ENCODE assay signal across 18 cellular contexts in the genomic region with DNA sequence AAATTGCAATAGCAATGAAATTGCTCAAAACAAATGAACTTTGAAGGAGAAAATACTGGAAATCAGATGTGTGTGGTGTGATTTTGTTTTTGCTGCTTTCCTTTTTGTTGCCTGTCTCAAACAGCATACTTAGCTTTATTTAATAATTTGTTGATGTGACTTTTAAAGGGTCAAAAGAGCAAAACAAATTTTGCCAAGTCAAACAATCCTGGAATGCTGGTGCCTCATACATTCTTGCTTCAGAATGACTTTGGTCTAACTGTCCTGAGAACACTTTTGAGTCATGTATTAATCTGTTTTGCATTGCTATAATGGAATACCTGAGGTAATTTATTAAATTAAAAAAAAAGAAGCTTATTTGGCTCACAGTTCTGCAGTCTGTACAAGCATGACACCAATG. TPM values are rescaled to one million over a fixed set of nuclear protein-coding genes. Genes with fewer than 3 reads are reported as not detected.
DNase-seq lines count a peak whose midpoint lies in the region; ATAC-seq and TF ChIP-seq lines count a peak whose summit lies in the region.
"Had no signal": no experiment of that assay in that cellular context is flagged by ENCODE, and none has a peak within 500 bp of the region (broad histone marks: within the 10 kb centered on the region; RNA-seq: fewer than 3 reads in every experiment).

No MANE protein-coding gene starts in this region.

- H3K9me3 Mint-ChIP-seq in CD14-positive monocyte: peaks cover 0 to 3% (median 0%) of the 10 kb centered on the region in 7 donors

- H3K4me1 Mint-ChIP-seq in CD14-positive monocyte: peaks cover 20% of the 10 kb centered on the region

- in situ Hi-C loops in Caki2 (cut with HindIII; ENCODE audit: low pct_unique_long_range_greater_than_20kb, low sequenced_read_pairs): no loop called here

- peaks cover 7 to 16% (median 14%) of the 10 kb centered on the region in 3 donors for H3K27me3 Mint-ChIP-seq in CD14-positive monocyte (ENCODE audit: low read depth in 3 of 3)

- H3K4me3 Mint-ChIP-seq in CD14-positive monocyte: no peak overlapping the region

- H3K4me1 ChIP-seq in SJSA1 (replicated peaks): peaks cover 37% of the 10 kb centered on the region
- no peaks in the 10 kb centered on the region for H3K4me1 ChIP-seq in foreskin keratinocyte

- peak; percentile 36 for DNase-seq in Caki2 (ENCODE audit: low read depth)
- DNase-seq in SJSA1 (ENCODE audit: low read depth in 1 of 2, low spot score in 2 of 2): peak in 1 of 2 experiments; percentile 57
- DNase-seq in fibroblast of gingiva (ENCODE audit: low read depth): peak; percentile 89
- peak; percentile 52 to 56 for DNase-seq in lung microvascular endothelial cell (ENCODE audit: low read depth in 2 of 2)
- DNase-seq in occipital lobe (lab: John Stamatoyannopoulos, UW): no peak
- DNase-seq in foreskin keratinocyte: no peak
- DNase-seq in HK-2 (ENCODE audit: unreplicated experiment): no peak
- no peak for DNase-seq in CD14-positive monocyte (ENCODE audit: low spot score)
- DNase-seq: activated CD4-positive, CD25-positive, alpha-beta regulatory T cell; Calu3; heart right ventricle; NCI-H1092 treated with DMSO at 0.1 percent for 48 hours; NCI-H2171; posterior cingulate gyrus; stimulated activated CD4-positive, alpha-beta T cell treated with anti-CD3 and anti-CD28 coated beads, Interleukin-15, amount 100 ng/mL, for 24 hours had no signal

- H3K27me3 ChIP-seq in SJSA1 (replicated peaks) (no peaks in the 10 kb centered on the region), foreskin keratinocyte (no peaks in the 10 kb centered on the region)

- H3K27ac Mint-ChIP-seq in CD14-positive monocyte: no peak overlapping the region

- H3K27ac ChIP-seq in SJSA1: peak overlapping the region; percentile 14; the same call in 1 of the 2 replicates
- no peak overlapping the region for H3K27ac ChIP-seq in foreskin keratinocyte
- H3K27ac ChIP-seq: heart right ventricle, RWPE1 had no signal

- 0 out of 2 replicates have a peak, but pooled peaks cover 2% of the 10 kb centered on the region for H3K9me3 ChIP-seq in SJSA1 (replicated peaks)

- no peaks in the 10 kb centered on the region for H3K36me3 Mint-ChIP-seq in CD14-positive monocyte

- intact Hi-C loops in CD14-positive monocyte (cut with micrococcal nuclease): no loop called here

- TF ChIP-seq CTCF in foreskin keratinocyte (conservative IDR thresholded peaks at IDR 0.05) (no peak), CD14-positive monocyte (IDR thresholded peaks at IDR 0.05) (no peak)

- no peak for ATAC-seq in foreskin keratinocyte

- H3K36me3 ChIP-seq in SJSA1: no peaks in the 10 kb centered on the region
- H3K36me3 ChIP-seq: heart right ventricle had no signal

- no peak overlapping the region for H3K4me3 ChIP-seq in SJSA1
- H3K4me3 ChIP-seq: heart right ventricle had no signal

RNA-seq across cellular contexts. Expression of gene PF4V1, which starts 3.4 kb away (rescaled TPM):
- not detected in 2 replicates for total RNA-seq in Caki2 (2014; rRNA removed; shearing (Covaris generic); ENCODE audit: low replicate concordance)
- total RNA-seq in SJSA1 (2014; rRNA removed; shearing (Covaris generic)): not detected in 2 replicates
- total RNA-seq in lung microvascular endothelial cell: not detected in 2 replicates
- total RNA-seq in occipital lobe: 2.5 TPM
- not detected in 2 replicates for total RNA-seq in foreskin keratinocyte
- polyA plus RNA-seq in foreskin keratinocyte: not detected in 2 replicates
- polyA plus RNA-seq in CD14-positive monocyte: 1 to 10 TPM in 1 of 2 donors, under 1 TPM in 1; 0.99 to 3.3 TPM
- total RNA-seq: Calu3; heart right ventricle; T-helper 1 cell treated with Interleukin-12 subunit alpha and Interleukin-12 subunit beta and Interleukin-4 antibody, amounts not matched to agents 30 ng/mL and 1 ng/mL, for 36 hours had no signal
- polyA plus RNA-seq: heart right ventricle, keratinocyte had no signal

RNA-seq across cellular contexts. Expression of gene CXCL1, which starts 12.7 kb away (rescaled TPM):
- total RNA-seq in Caki2 (2014; rRNA removed; shearing (Covaris generic); ENCODE audit: low replicate concordance): 2.7 TPM in 1 of 2 replicates, not detected in the other
- 0.38 and 2.3 TPM in 2 replicates for total RNA-seq in SJSA1 (2014; rRNA removed; shearing (Covaris generic))
- total RNA-seq in lung microvascular endothelial cell (10.5 and 36.3 TPM in 2 replicates), occipital lobe (2.0 TPM), foreskin keratinocyte (27.5 and 36.3 TPM in 2 replicates)
- polyA plus RNA-seq in foreskin keratinocyte (29.4 and 42.3 TPM in 2 replicates), CD14-positive monocyte (1 to 10 TPM; 1.7 to 4.4 TPM)
- total RNA-seq: T-helper 1 cell treated with Interleukin-12 subunit alpha and Interleukin-12 subunit beta and Interleukin-4 antibody, amounts not matched to agents 30 ng/mL and 1 ng/mL, for 36 hours had no signal

RNA-seq across cellular contexts. Expression of gene CXCL6, which starts 20.0 kb away (rescaled TPM):
- total RNA-seq in Caki2 (2014; rRNA removed; shearing (Covaris generic); ENCODE audit: low replicate concordance): not detected in 2 replicates
- not detected in 2 replicates for total RNA-seq in SJSA1 (2014; rRNA removed; shearing (Covaris generic))
- total RNA-seq in lung microvascular endothelial cell (0.22 and 0.40 TPM in 2 replicates), occipital lobe (0.62 TPM), foreskin keratinocyte (0.82 and 0.85 TPM in 2 replicates)
- polyA plus RNA-seq in foreskin keratinocyte (0.79 and 0.86 TPM in 2 replicates), CD14-positive monocyte (not detected)
- total RNA-seq: T-helper 1 cell treated with Interleukin-12 subunit alpha and Interleukin-12 subunit beta and Interleukin-4 antibody, amounts not matched to agents 30 ng/mL and 1 ng/mL, for 36 hours had no signal

Comparison
In these comparisons a context has a peak if more than half of its experiments do, and no peak if none do; other contexts are left out.
1. DNase-seq: peak in Caki2 (single experiment), fibroblast of gingiva (single experiment) and lung microvascular endothelial cell (2 of 2); none in occipital lobe (single experiment), foreskin keratinocyte (0 of 2), HK-2 (single experiment) and CD14-positive monocyte (single experiment).